8 cellular contexts compared by ENCODE assay signal in the genomic region with DNA sequence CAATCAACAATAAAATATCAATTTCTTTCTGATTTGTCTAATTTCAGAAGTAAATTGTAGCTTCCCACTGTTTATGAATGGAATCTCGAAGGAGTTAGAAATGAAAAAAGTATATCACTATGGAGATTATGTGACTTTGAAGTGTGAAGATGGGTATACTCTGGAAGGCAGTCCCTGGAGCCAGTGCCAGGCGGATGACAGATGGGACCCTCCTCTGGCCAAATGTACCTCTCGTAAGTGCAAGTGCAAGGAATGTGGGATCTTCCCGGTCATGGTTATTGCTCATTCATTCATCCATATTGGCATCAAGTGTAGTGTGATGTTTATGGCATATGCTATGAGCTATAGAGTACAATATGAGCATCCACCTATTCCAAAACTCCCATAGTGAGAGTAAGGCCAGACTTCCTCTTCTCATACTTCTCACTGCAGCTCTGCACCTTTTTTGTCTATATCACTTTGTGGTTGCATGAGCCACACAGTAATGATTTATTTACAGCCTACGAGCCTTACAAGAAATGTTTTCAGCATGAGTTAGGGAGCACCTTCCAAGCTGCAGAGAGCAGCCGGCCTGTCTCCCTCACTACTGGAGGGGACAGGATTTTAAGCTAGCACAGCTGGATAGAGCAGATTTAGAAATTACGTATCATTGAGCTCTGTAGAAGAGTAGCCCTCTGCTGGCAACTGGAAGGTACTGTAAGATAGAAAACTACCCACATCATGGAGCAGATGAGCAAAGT. TPM values are rescaled to one million over a fixed set of nuclear protein-coding genes. Genes with fewer than 3 reads are reported as not detected.
DNase-seq lines count a peak whose midpoint lies in the region; ATAC-seq and TF ChIP-seq lines count a peak whose summit lies in the region.

No MANE protein-coding gene starts in this region.

- no peak overlapping the region for H2AFZ ChIP-seq in parathyroid adenoma

- H3K9me3 ChIP-seq in Caco-2 (no peaks in the 10 kb centered on the region), WERI-Rb-1 (ENCODE audit: severe bottlenecking) (no peaks in the 10 kb centered on the region), parathyroid adenoma (ENCODE audit: control insufficient read depth, low read length) (no peaks in the 10 kb centered on the region)

- H3K4me3 ChIP-seq in Caco-2 (ENCODE audit: low read depth, low read length) (no peak overlapping the region), WERI-Rb-1 (ENCODE audit: low read depth, low read length) (no peak overlapping the region), parathyroid adenoma (ENCODE audit: low read depth, low read length) (no peak overlapping the region)

- peaks cover 8% of the 10 kb centered on the region for H3K27me3 Mint-ChIP-seq in Caco-2 (ENCODE audit: insufficient read depth, unreplicated experiment)

- H3K9ac ChIP-seq in parathyroid adenoma: no peak overlapping the region

- H3K9me3 Mint-ChIP-seq in Caco-2 (ENCODE audit: unreplicated experiment): peaks cover 3% of the 10 kb centered on the region

- H3K4me1 ChIP-seq in Caco-2: no peaks in the 10 kb centered on the region
- H3K4me1 ChIP-seq in parathyroid adenoma: no peaks in the 10 kb centered on the region

- H3K27ac ChIP-seq in WERI-Rb-1 (no peak overlapping the region), parathyroid adenoma (no peak overlapping the region)

- no peaks in the 10 kb centered on the region for H3K79me2 ChIP-seq in parathyroid adenoma

- POLR2A ChIA-PET in Caco-2 (lab: Charles Lee): no interaction called here

- intact Hi-C loops in Caco-2 (cut with micrococcal nuclease; ENCODE audit: unreplicated experiment): no loop called here

- H3K27me3 ChIP-seq in Caco-2 (replicated peaks; ENCODE audit: control insufficient read depth, insufficient read depth, low read length): no peaks in the 10 kb centered on the region
- H3K27me3 ChIP-seq in WERI-Rb-1 (ENCODE audit: insufficient read depth, low read depth, severe bottlenecking): peaks cover 88% of the 10 kb centered on the region
- no peaks in the 10 kb centered on the region for H3K27me3 ChIP-seq in parathyroid adenoma (ENCODE audit: control insufficient read depth, insufficient read depth, low read length)

- H3K4me2 ChIP-seq in parathyroid adenoma (ENCODE audit: low read length): no peak overlapping the region

- H3K36me3 ChIP-seq in Caco-2 (ENCODE audit: control insufficient read depth, insufficient read depth, low read length) (no peaks in the 10 kb centered on the region), WERI-Rb-1 (no peaks in the 10 kb centered on the region), parathyroid adenoma (ENCODE audit: control insufficient read depth, insufficient read depth, low read length) (no peaks in the 10 kb centered on the region)

- no peaks in the 10 kb centered on the region for H3K36me3 Mint-ChIP-seq in Caco-2 (ENCODE audit: insufficient read depth, unreplicated experiment)

- ATAC-seq in GM18858 (IDR thresholded peaks at IDR 0.05; ENCODE audit: unreplicated experiment) (peak; percentile 91), HG03045 (IDR thresholded peaks at IDR 0.05; ENCODE audit: unreplicated experiment) (peak; percentile 83)

- BruUV-seq in Caco-2 (replicated peaks; lab: Mats Ljungman, UMichigan): no TSS peak

- DNase-seq in Caco-2 (peak in 1 of 2 experiments; percentile 36), NCI-H2029 treated with DMSO at 0.1 percent for 48 hours (lab: John Stamatoyannopoulos, UW) (peak; percentile 2), WERI-Rb-1 (no peak), globus pallidus (ENCODE audit: low spot score) (peak; percentile 58), cortex of kidney (lab: John Stamatoyannopoulos, UW) (no peak)

- peak; percentile 69 to 83 for TF ChIP-seq CTCF in Caco-2 (IDR thresholded peaks at IDR 0.05; ENCODE audit: insufficient read depth in 1 of 2, low read depth in 1 of 2, low read length in 1 of 2, severe bottlenecking in 1 of 2, unreplicated experiment in 1 of 2)
- TF ChIP-seq CTCF in WERI-Rb-1 (IDR thresholded peaks at IDR 0.05; ENCODE audit: low read depth, low read length): peak; percentile 94
- TF ChIP-seq CTCF in parathyroid adenoma (IDR thresholded peaks at IDR 0.05): peak; percentile 44

- CTCF ChIA-PET in Caco-2 (lab: Charles Lee): interaction anchor here (0.7 to 1.7 kb wide), 9 partner anchors 10 to 177 kb away, joined by 3 to 16 read pairs (median 5); no protein-coding TSS in a partner anchor

- no peak overlapping the region for H3K27ac Mint-ChIP-seq in Caco-2 (ENCODE audit: unreplicated experiment)

- H3K4me3 Mint-ChIP-seq in Caco-2 (ENCODE audit: unreplicated experiment): no peak overlapping the region

- H3K4me1 Mint-ChIP-seq in Caco-2 (ENCODE audit: low read depth, unreplicated experiment): no peaks in the 10 kb centered on the region

RNA-seq across cellular contexts. Expression of a gene that starts 24.9 kb away (rescaled TPM):
- not detected in 2 replicates for total RNA-seq in Caco-2 (2022)

Comparison
In these comparisons a context has a peak if more than half of its experiments do, and no peak if none do; other contexts are left out.
1. DNase-seq: peak in NCI-H2029 treated with DMSO at 0.1 percent for 48 hours (single experiment) and globus pallidus (single experiment); none in WERI-Rb-1 (single experiment) and cortex of kidney (single experiment).
2. CTCF ChIP-seq: peak in every context shown above with its lines; median percentile 94 in WERI-Rb-1; 76 in Caco-2; 44 in parathyroid adenoma.